ENCODE assay signal across 1 cellular context in genomic region chr21:28738882-28739281, GRCh38.
TF ChIP-seq lines count a peak whose summit lies in the region.

No MANE protein-coding gene starts in this region.

TF ChIP-seq in GM23338, 12 proteins besides CTCF, POLR2A, EP300 and RAD21:
- TF ChIP-seq ZNF462 (CRISPR knock-in tag; IDR thresholded peaks at IDR 0.05), result no peak
- TF ChIP-seq ETS1 (IDR thresholded peaks at IDR 0.05), result no peak
- TF ChIP-seq POLR2AphosphoS5 (IDR thresholded peaks at IDR 0.05; ENCODE audit: low read depth), result no peak
- TF ChIP-seq ZNF331 (CRISPR knock-in tag; IDR thresholded peaks at IDR 0.05; ENCODE audit: low read depth), result no peak
- TF ChIP-seq ZNF114 (CRISPR knock-in tag; IDR thresholded peaks at IDR 0.05), result no peak
- no peak for TF ChIP-seq NANOG (IDR thresholded peaks at IDR 0.05; ENCODE audit: borderline replicate concordance)
- no peak for TF ChIP-seq EZH2 (IDR thresholded peaks at IDR 0.05; ENCODE audit: low read depth, unreplicated experiment)
- TF ChIP-seq STAT1 (IDR thresholded peaks at IDR 0.05; ENCODE audit: unreplicated experiment), result no peak
- TF ChIP-seq EZH2phosphoT487 (IDR thresholded peaks at IDR 0.05; ENCODE audit: unreplicated experiment), result no peak
- TF ChIP-seq REST (IDR thresholded peaks at IDR 0.05; ENCODE audit: unreplicated experiment), result no peak
- no peak for TF ChIP-seq CREB1 (CRISPR knock-in tag; IDR thresholded peaks at IDR 0.05; ENCODE audit: low read depth)
- TF ChIP-seq JUNB (IDR thresholded peaks at IDR 0.05; ENCODE audit: unreplicated experiment), result no peak
